ENCODE assay signal across 1 cellular context in the genomic region with DNA sequence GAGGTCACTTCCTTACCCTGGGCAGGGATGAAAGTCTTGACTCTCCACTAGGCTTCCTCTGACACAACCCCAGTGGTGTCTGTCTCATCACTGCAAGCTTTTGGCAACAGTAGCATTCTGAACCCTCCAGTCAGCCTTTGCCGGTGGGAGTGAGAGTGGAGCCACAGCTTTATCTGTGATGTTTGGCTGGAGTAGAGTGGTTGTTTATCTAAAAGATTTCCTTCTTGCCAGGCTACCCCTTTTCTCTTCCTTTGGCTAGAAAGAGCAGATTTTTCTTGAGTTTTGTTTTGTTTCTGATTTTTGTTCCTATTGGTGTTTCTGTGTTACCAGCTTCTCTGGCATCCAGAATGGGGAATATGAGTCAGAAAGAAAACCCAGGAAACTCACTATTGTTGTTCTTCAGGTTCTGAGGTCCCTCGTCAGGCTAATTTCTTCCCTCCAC.
TF ChIP-seq lines count a peak whose summit lies in the region.

No MANE protein-coding gene starts in this region.

TF ChIP-seq in IMR-90, 13 proteins besides CTCF, POLR2A, EP300 and RAD21 (continued from another document):
- peak; percentile 28; the same call in 1 of the 2 replicates for TF ChIP-seq CEBPB (IDR thresholded peaks at IDR 0.05; ENCODE audit: low read depth, low read length)
